8 cellular contexts compared by ENCODE assay signal in genomic region chr11:34997872-34998548, GRCh38.
DNase-seq lines count a peak whose midpoint lies in the region; ATAC-seq and TF ChIP-seq lines count a peak whose summit lies in the region.

No MANE protein-coding gene starts in this region.

- no peak overlapping the region for H2AK5ac ChIP-seq in IMR-90 (ENCODE audit: low read depth, low read length)

- H3K9ac ChIP-seq in IMR-90 (ENCODE audit: low read depth, low read length): no peak overlapping the region; the same call in 1 of the 2 replicates

- no peaks in the 10 kb centered on the region for H3K27me3 Mint-ChIP-seq in CD14-positive monocyte (ENCODE audit: low read depth in 3 of 3)
- H3K27me3 Mint-ChIP-seq in activated naive CD8-positive, alpha-beta T cell treated with anti-CD3 and anti-CD28 coated beads, Interleukin-2, amount 10 ng/mL, durations not matched to agents 7 days and 5 days: no peaks in the 10 kb centered on the region

- WGBS in IMR-90 (ENCODE audit: extremely low coverage in 2 of 2, insufficient read length in 1 of 2), 2 experiments: 53% methylated on average over 3 of the region's 4 CpGs; no CpG with 5 or more reads in 1 of the 2 experiments
- WGBS in right lobe of liver (ENCODE audit: insufficient coverage, low coverage, low lambda C conversion rate, missing lambda C conversion rate): 49% methylated on average over 4 of the region's 4 CpGs

- no peaks in the 10 kb centered on the region for H3K9me3 Mint-ChIP-seq in CD14-positive monocyte
- H3K9me3 Mint-ChIP-seq in activated naive CD8-positive, alpha-beta T cell treated with anti-CD3 and anti-CD28 coated beads, Interleukin-2, amount 10 ng/mL, durations not matched to agents 7 days and 5 days: peaks cover 1% of the 10 kb centered on the region

- H3K4ac ChIP-seq in IMR-90 (ENCODE audit: low read depth, low read length): no peak overlapping the region; the same call in 1 of the 2 replicates

- peak overlapping the region; percentile 27; the same call in 1 of the 3 replicates for H2BK15ac ChIP-seq in IMR-90 (ENCODE audit: low read depth, low read length)

- H3K4me1 Mint-ChIP-seq in CD14-positive monocyte: peaks cover 12% of the 10 kb centered on the region
- H3K4me1 Mint-ChIP-seq in activated naive CD8-positive, alpha-beta T cell treated with anti-CD3 and anti-CD28 coated beads, Interleukin-2, amount 10 ng/mL, durations not matched to agents 7 days and 5 days: peaks cover 16% of the 10 kb centered on the region

- 0 out of 4 replicates have a peak overlapping the region, but pooled peaks of 1 of the 2 experiments have one; percentile 2 for H4K8ac ChIP-seq in IMR-90 (ENCODE audit: low read depth in 2 of 2, low read length in 2 of 2)

- CTCF ChIA-PET in IMR-90 (lab: Yijun Ruan, JAX): interaction anchor here (0.5 to 0.8 kb wide), 4 partner anchors 100 to 199 kb away, joined by 3 to 7 read pairs (median 3); no protein-coding TSS in a partner anchor

- peak overlapping the region; percentile 18 for H2BK5ac ChIP-seq in IMR-90 (ENCODE audit: low read depth, low read length, poor library complexity, severe bottlenecking)

- TF ChIP-seq POLR2A in IMR-90 (IDR thresholded peaks at IDR 0.05; ENCODE audit: low read depth, low read length): no peak
- TF ChIP-seq POLR2A in right lobe of liver (IDR thresholded peaks at IDR 0.05): no peak

- H3K9me3 ChIP-seq in IMR-90 (ENCODE audit: control insufficient read depth, insufficient read depth, low read length): no peaks in the 10 kb centered on the region
- no peaks in the 10 kb centered on the region for H3K9me3 ChIP-seq in right lobe of liver

- peak overlapping the region; percentile 12; the same call in 1 of the 2 replicates for H2BK120ac ChIP-seq in IMR-90 (ENCODE audit: low read depth, low read length)

- H2AK9ac ChIP-seq in IMR-90 (replicated peaks; ENCODE audit: low read depth, low read length, poor library complexity): no peak overlapping the region

- no peak overlapping the region; the same call in 1 of the 2 replicates for H3K14ac ChIP-seq in IMR-90 (replicated peaks; ENCODE audit: low read depth, low read length)

- no TSS peak for BruUV-seq in IMR-90 (replicated peaks; lab: Mats Ljungman, UMichigan)

- intact Hi-C loops in CD14-positive monocyte (cut with micrococcal nuclease): loop anchor here (5.0 kb wide), 1 partner anchor 144 kb away; no protein-coding TSS in a partner anchor
- intact Hi-C loops in IMR-90 (cut with micrococcal nuclease): loop anchor here (1.0 to 10.0 kb wide), 4 partner anchors 71 to 413 kb away; no protein-coding TSS in a partner anchor
- intact Hi-C loops in right lobe of liver (cut with DNase I): no loop called here

- TF ChIP-seq CTCF in CD14-positive monocyte (IDR thresholded peaks at IDR 0.05): peak; percentile 81
- peak; percentile 63 for TF ChIP-seq CTCF in IMR-90 (conservative IDR thresholded peaks at IDR 0.05; ENCODE audit: low read depth, low read length)
- TF ChIP-seq CTCF in right lobe of liver (IDR thresholded peaks at IDR 0.05): peak; percentile 27 to 51 (median 46)

- DNase-seq in CD14-positive monocyte (ENCODE audit: low spot score) (no peak), IMR-90 (peak; percentile 58), right lobe of liver (no peak), GM19238 (ENCODE audit: insufficient read length, low spot score) (no peak)
- DNase-seq in activated naive CD8-positive, alpha-beta T cell treated with anti-CD3 and anti-CD28 coated beads, Interleukin-2, amount 10 ng/mL, durations not matched to agents 7 days and 5 days: no peak
- DNase-seq in stimulated activated CD4-positive, alpha-beta T cell treated with anti-CD3 and anti-CD28 coated beads, Interleukin-2, amount 100 ng/mL, for 24 hours: no peak

- H3K4me3 Mint-ChIP-seq in CD14-positive monocyte: peak overlapping the region in 1 of 2 donors; percentile 36
- H3K4me3 Mint-ChIP-seq in activated naive CD8-positive, alpha-beta T cell treated with anti-CD3 and anti-CD28 coated beads, Interleukin-2, amount 10 ng/mL, durations not matched to agents 7 days and 5 days: peak overlapping the region; percentile 44

- peak overlapping the region; percentile 1 to 89 (median 65) for H3K27ac Mint-ChIP-seq in CD14-positive monocyte
- peak overlapping the region; percentile 56 for H3K27ac Mint-ChIP-seq in activated naive CD8-positive, alpha-beta T cell treated with anti-CD3 and anti-CD28 coated beads, Interleukin-2, amount 10 ng/mL, durations not matched to agents 7 days and 5 days

- peak overlapping the region; percentile 44; the same call in 1 of the 2 replicates for H3K4me2 ChIP-seq in IMR-90 (ENCODE audit: low read depth, low read length)

- H4K91ac ChIP-seq in IMR-90 (ENCODE audit: insufficient read depth, low read depth, low read length): peak overlapping the region; percentile 10; the same call in 1 of the 2 replicates

- H3K27me3 ChIP-seq in IMR-90 (ENCODE audit: control insufficient read depth, insufficient read depth, low read length) (no peaks in the 10 kb centered on the region), right lobe of liver (no peaks in the 10 kb centered on the region)

- H3K27ac ChIP-seq in IMR-90 (ENCODE audit: insufficient read depth, low read length): no peak overlapping the region
- H3K27ac ChIP-seq in right lobe of liver: no peak overlapping the region

- H3K56ac ChIP-seq in IMR-90 (ENCODE audit: extremely low read depth, insufficient read depth, low read length): no peak overlapping the region

- H3K18ac ChIP-seq in IMR-90 (ENCODE audit: low read depth, low read length): peak overlapping the region; percentile 49; the same call in 1 of the 2 replicates

- H3K4me1 ChIP-seq in IMR-90 (ENCODE audit: control insufficient read depth, insufficient read depth, low read length) (peaks cover 2% of the 10 kb centered on the region), right lobe of liver (no peaks in the 10 kb centered on the region)

- H3K79me1 ChIP-seq in IMR-90 (ENCODE audit: low read depth in 1 of 2, low read length in 2 of 2): peaks cover 4 to 24% of the 10 kb centered on the region in 2 experiments; a peak in 3 of 4 replicates

- no peaks in the 10 kb centered on the region for H4K20me1 ChIP-seq in IMR-90 (ENCODE audit: insufficient read depth, low read length)

- peaks cover 5% of the 10 kb centered on the region for H3K9me1 ChIP-seq in IMR-90 (ENCODE audit: insufficient read depth, low read length)

- peaks cover 10 to 14% of the 10 kb centered on the region in 2 donors for H3K36me3 Mint-ChIP-seq in CD14-positive monocyte
- H3K36me3 Mint-ChIP-seq in activated naive CD8-positive, alpha-beta T cell treated with anti-CD3 and anti-CD28 coated beads, Interleukin-2, amount 10 ng/mL, durations not matched to agents 7 days and 5 days: peaks cover 11% of the 10 kb centered on the region

- ATAC-seq in IMR-90 (ENCODE audit: low read depth) (peak; percentile 63), right lobe of liver (peak in 2 of 4 donors; percentile 53 to 57), HG03469 (IDR thresholded peaks at IDR 0.05; ENCODE audit: unreplicated experiment) (no peak), GM21825 (IDR thresholded peaks at IDR 0.05; ENCODE audit: unreplicated experiment) (no peak)
- peak; percentile 36 for ATAC-seq in activated naive CD8-positive, alpha-beta T cell treated with anti-CD3 and anti-CD28 coated beads, Interleukin-2, amount 10 ng/mL, durations not matched to agents 7 days and 5 days (ENCODE audit: low read depth)

- H3K4me3 ChIP-seq in IMR-90 (ENCODE audit: insufficient read depth, low read depth, low read length): no peak overlapping the region
- H3K4me3 ChIP-seq in right lobe of liver: no peak overlapping the region

- dilution Hi-C loops in IMR-90 (cut with HindIII; ENCODE audit: low sequenced_read_pairs, unreplicated experiment): no loop called here

- 0 out of 2 replicates have a peak overlapping the region, but pooled peaks have one; percentile 3 for H2BK20ac ChIP-seq in IMR-90 (ENCODE audit: low read depth, low read length)

- in situ Hi-C loops in IMR-90 (cut with MboI; ENCODE audit: low sequenced_read_pairs): loop anchor here (5.0 to 10.0 kb wide), 2 partner anchors 144 to 377 kb away; no protein-coding TSS in a partner anchor

- no peak overlapping the region for H2AFZ ChIP-seq in IMR-90 (replicated peaks; ENCODE audit: low read length, poor library complexity)

- POLR2A ChIA-PET in IMR-90 (lab: Charles Lee; ENCODE audit: unreplicated experiment): interaction anchor here (2.2 kb wide), 1 partner anchor 142 kb away, joined by 7 read pairs; the partner anchor contains the start of gene CD44
- POLR2A ChIA-PET in activated naive CD8-positive, alpha-beta T cell treated with anti-CD3 and anti-CD28 coated beads, Interleukin-2, amount 10 ng/mL, durations not matched to agents 7 days and 5 days (lab: Charles Lee): interaction anchor here (1.0 kb wide), 1 partner anchor 142 kb away, joined by 3 read pairs; no protein-coding TSS in a partner anchor

- peaks cover 3% of the 10 kb centered on the region for H3K36me3 ChIP-seq in IMR-90 (ENCODE audit: control insufficient read depth, insufficient read depth, low read length)
- H3K36me3 ChIP-seq in right lobe of liver: peaks cover 0 to 2% (median 0%) of the 10 kb centered on the region in 4 donors

- H3K23ac ChIP-seq in IMR-90 (ENCODE audit: low read depth, low read length): peak overlapping the region; percentile 3; the same call in 1 of the 2 replicates

- no peak overlapping the region for H4K5ac ChIP-seq in IMR-90 (ENCODE audit: low read depth, low read length)

- TF ChIP-seq RAD21 in IMR-90 (IDR thresholded peaks at IDR 0.05; ENCODE audit: low read length): peak; percentile 74

TF ChIP-seq in IMR-90, 13 proteins besides CTCF, POLR2A, EP300 and RAD21:
- no peak for TF ChIP-seq USF2 (IDR thresholded peaks at IDR 0.05; ENCODE audit: low read depth, low read length)
- TF ChIP-seq NFE2L2 (IDR thresholded peaks at IDR 0.05; ENCODE audit: low read depth, low read length): no peak
- TF ChIP-seq CHD1 (IDR thresholded peaks at IDR 0.05; ENCODE audit: low read depth, low read length): no peak
- TF ChIP-seq SMC3 (IDR thresholded peaks at IDR 0.05; ENCODE audit: low read depth, low read length): peak; percentile 68
- no peak for TF ChIP-seq MAZ (IDR thresholded peaks at IDR 0.05; ENCODE audit: borderline replicate concordance, low read depth, low read length)
- TF ChIP-seq RFX5 (IDR thresholded peaks at IDR 0.05; ENCODE audit: low read depth, low read length): no peak
- no peak for TF ChIP-seq RCOR1 (IDR thresholded peaks at IDR 0.05; ENCODE audit: insufficient replicate concordance, low read length)
- no peak for TF ChIP-seq BHLHE40 (IDR thresholded peaks at IDR 0.05; ENCODE audit: low read depth, low read length)
- TF ChIP-seq CEBPB (IDR thresholded peaks at IDR 0.05; ENCODE audit: low read depth, low read length): no peak

Comparison
In these comparisons a context has a peak if more than half of its experiments do, and no peak if none do; other contexts are left out.
1. ATAC-seq: peak in IMR-90 (single experiment) and activated naive CD8-positive, alpha-beta T cell treated with anti-CD3 and anti-CD28 coated beads, Interleukin-2, amount 10 ng/mL, durations not matched to agents 7 days and 5 days (single experiment); none in HG03469 (single experiment) and GM21825 (single experiment).
2. intact Hi-C loops: an anchor here in CD14-positive monocyte (5.0 kb wide) and IMR-90 (1.0 to 10.0 kb wide); none called in right lobe of liver.
3. Peak in every context shown above with its lines, with median percentiles within 50 percentile points of each other: CTCF ChIP-seq.